In genomic region chr1:41919764-41920397, GRCh38 we compare ENCODE assay signal across 9 cellular contexts. TPM values are rescaled to one million over a fixed set of nuclear protein-coding genes. Genes with fewer than 3 reads are reported as not detected.
A peak's percentile ranks its signal among the peaks of the same experiment; 100 is the strongest.
DNase-seq lines count a peak whose midpoint lies in the region; ATAC-seq, FAIRE-seq and TF ChIP-seq lines count a peak whose summit lies in the region.
"Had no signal": no experiment of that assay in that cellular context is flagged by ENCODE, and none has a peak within 500 bp of the region (broad histone marks: within the 10 kb centered on the region; RNA-seq: fewer than 3 reads in every experiment).

No MANE protein-coding gene starts in this region.

- H4K20me1 ChIP-seq in H1 (replicated peaks in 1 of 2; ENCODE audit: control insufficient read depth in 1 of 2, insufficient read depth in 2 of 2, low read length in 2 of 2) (peaks cover 0 to 1% of the 10 kb centered on the region in 2 experiments), neural progenitor cell (ENCODE audit: low read depth) (peaks cover 7% of the 10 kb centered on the region)

- H3K27me3 ChIP-seq in CD8-positive, alpha-beta memory T cell (ENCODE audit: insufficient read depth, low read length, poor library complexity, severe bottlenecking) = no peaks in the 10 kb centered on the region
- H3K27me3 ChIP-seq in H1 (replicated peaks in 1 of 4; ENCODE audit: control insufficient read depth in 3 of 4, extremely low read depth in 1 of 4, insufficient read depth in 3 of 4, low read length in 3 of 4) = peaks cover 14 to 36% (median 30%) of the 10 kb centered on the region in 4 experiments
- H3K27me3 ChIP-seq in neural progenitor cell = peaks cover 48% of the 10 kb centered on the region
- no peaks in the 10 kb centered on the region for H3K27me3 ChIP-seq in suprapubic skin
- H3K27me3 ChIP-seq: uterus had no signal

- peak overlapping the region; percentile 88 to 99 (median 96) for H3K27ac Mint-ChIP-seq in CD8-positive, alpha-beta memory T cell
- H3K27ac Mint-ChIP-seq in neural progenitor cell = no peak overlapping the region

- peaks cover 55 to 62% (median 59%) of the 10 kb centered on the region in 3 donors for H3K4me1 Mint-ChIP-seq in CD8-positive, alpha-beta memory T cell
- H3K4me1 Mint-ChIP-seq in neural progenitor cell = peaks cover 45% of the 10 kb centered on the region

- H3K4me1 ChIP-seq in CD8-positive, alpha-beta memory T cell (ENCODE audit: insufficient read depth, low read length) = peaks cover 48% of the 10 kb centered on the region
- H3K4me1 ChIP-seq in H1 (replicated peaks in 1 of 4; ENCODE audit: control insufficient read depth in 3 of 4, insufficient read depth in 4 of 4, low read length in 3 of 4) (peaks cover 8 to 22% (median 12%) of the 10 kb centered on the region in 4 experiments), neural progenitor cell (peaks cover 26% of the 10 kb centered on the region), suprapubic skin (peaks cover 32% of the 10 kb centered on the region)
- H3K4me1 ChIP-seq: uterus had no signal

- H3K4me2 ChIP-seq in H1 (ENCODE audit: insufficient read depth in 1 of 2, low read depth in 2 of 2, low read length in 2 of 2) = peak overlapping the region; percentile 81 to 95
- peak overlapping the region; percentile 94 for H3K4me2 ChIP-seq in neural progenitor cell

- H3K9ac ChIP-seq in H1 (replicated peaks in 1 of 4; ENCODE audit: extremely low read depth in 1 of 4, low read depth in 3 of 4, low read length in 3 of 4) = no peak overlapping the region
- no peak overlapping the region for H3K9ac ChIP-seq in neural progenitor cell

- H4K91ac ChIP-seq in H1 (replicated peaks; ENCODE audit: insufficient read length, low read length) = no peak overlapping the region

- H2BK12ac ChIP-seq in H1 (ENCODE audit: low read depth, low read length) = peak overlapping the region; percentile 65; the same call in 1 of the 2 replicates

- peaks cover 7% of the 10 kb centered on the region for H3K23me2 ChIP-seq in H1 (ENCODE audit: low read depth, low read length)

- H3K79me2 ChIP-seq in H1 (ENCODE audit: control insufficient read depth in 1 of 2, insufficient read depth in 2 of 2, low read length in 2 of 2) (no peaks in the 10 kb centered on the region), neural progenitor cell (ENCODE audit: low read depth) (no peaks in the 10 kb centered on the region)

- H2AFZ ChIP-seq in H1 (ENCODE audit: low read length) = peak overlapping the region; percentile 42; the same call in 1 of the 2 replicates
- no peak overlapping the region for H2AFZ ChIP-seq in neural progenitor cell (replicated peaks)

- WGBS in H1 (ENCODE audit: extremely low coverage in 1 of 2, insufficient coverage in 1 of 2, insufficient read length in 1 of 2, insufficient replicate concordance in 2 of 2, low coverage in 1 of 2, low lambda C conversion rate in 2 of 2, missing lambda C conversion rate in 1 of 2), 2 experiments = 9% methylated on average over 18 of the region's 18 CpGs; no CpG with 5 or more reads in 1 of the 2 experiments
- WGBS in suprapubic skin = 48% methylated on average over 18 of the region's 18 CpGs

- H2BK120ac ChIP-seq in H1 (replicated peaks; ENCODE audit: low read depth, low read length) = no peak overlapping the region

- peak in 1 of 3 experiments; percentile 9; a peak in 1 of 4 replicates for TF ChIP-seq CTCF in H1 (IDR thresholded peaks at IDR 0.05; ENCODE audit: control extremely low read depth in 1 of 3, insufficient read depth in 1 of 3, low read depth in 1 of 3, low read length in 3 of 3)
- TF ChIP-seq CTCF in neural progenitor cell (IDR thresholded peaks at IDR 0.05) = no peak
- no peak for TF ChIP-seq CTCF in suprapubic skin (IDR thresholded peaks at IDR 0.05)

- no peak overlapping the region for H3K56ac ChIP-seq in H1 (replicated peaks; ENCODE audit: insufficient read length, low read depth, low read length)

- peaks cover 0 to 6% of the 10 kb centered on the region in 2 donors for H3K27me3 Mint-ChIP-seq in CD8-positive, alpha-beta memory T cell
- H3K27me3 Mint-ChIP-seq in neural progenitor cell (ENCODE audit: insufficient read depth, low read depth) = no peaks in the 10 kb centered on the region

- POLR2A ChIA-PET in CD8-positive, alpha-beta memory T cell (lab: Charles Lee) = interaction anchor here (0.6 to 5.9 kb wide), 8 partner anchors 9 to 763 kb away, joined by 3 to 72 read pairs (median 4); partner anchors contain the start of gene YBX1
- POLR2A ChIA-PET in H1 (lab: Charles Lee; ENCODE audit: partially characterized antibody) = interaction anchor here (1.3 kb wide), 1 partner anchor 10 kb away, joined by 3 read pairs; no protein-coding TSS in a partner anchor

- peak overlapping the region; percentile 87 to 99 (median 94) for H3K4me3 Mint-ChIP-seq in CD8-positive, alpha-beta memory T cell
- peak overlapping the region; percentile 92 for H3K4me3 Mint-ChIP-seq in neural progenitor cell

- no peaks in the 10 kb centered on the region for H3K79me1 ChIP-seq in H1 (ENCODE audit: low read depth, low read length)

- H4K8ac ChIP-seq in H1 (ENCODE audit: extremely low read depth, insufficient read depth, low read length) = no peak overlapping the region

- no peak overlapping the region for H3K23ac ChIP-seq in H1 (ENCODE audit: insufficient read length)

- TF ChIP-seq EP300 in H1 (IDR thresholded peaks at IDR 0.05; ENCODE audit: borderline replicate concordance in 1 of 2, low read depth in 2 of 2, low read length in 2 of 2) (no peak), suprapubic skin (IDR thresholded peaks at IDR 0.05) (no peak)

- H3K9me3 Mint-ChIP-seq in CD8-positive, alpha-beta memory T cell = no peaks in the 10 kb centered on the region
- peaks cover 3% of the 10 kb centered on the region for H3K9me3 Mint-ChIP-seq in neural progenitor cell

- CTCF ChIA-PET in CD8-positive, alpha-beta memory T cell (lab: Charles Lee) = interaction anchor here (0.7 to 8.5 kb wide), 7 partner anchors 17 to 254 kb away, joined by 3 to 79 read pairs (median 4); no protein-coding TSS in a partner anchor
- CTCF ChIA-PET in H1 (lab: Charles Lee; ENCODE audit: partially characterized antibody) = interaction anchor here (0.5 to 2.0 kb wide), 5 partner anchors 11 to 494 kb away, joined by 3 to 8 read pairs (median 3); no protein-coding TSS in a partner anchor

- H4K5ac ChIP-seq in H1 (ENCODE audit: insufficient read length, low read depth, low read length) = no peak overlapping the region

- H2BK5ac ChIP-seq in H1 (ENCODE audit: low read depth, low read length) = no peak overlapping the region

- H3K4me3 ChIP-seq in CD8-positive, alpha-beta memory T cell (ENCODE audit: low read length) = peak overlapping the region; percentile 72
- H3K4me3 ChIP-seq in H1 (ENCODE audit: extremely low read depth in 1 of 4, insufficient read depth in 2 of 4, low read depth in 3 of 4, low read length in 4 of 4) = peak overlapping the region; percentile 27 to 57 (median 38); a peak in 7 of 8 replicates
- H3K4me3 ChIP-seq in neural progenitor cell = peak overlapping the region; percentile 21
- H3K4me3 ChIP-seq in suprapubic skin = peak overlapping the region; percentile 8
- H3K4me3 ChIP-seq: uterus had no signal

- H3K14ac ChIP-seq in H1 (ENCODE audit: insufficient read length) = no peak overlapping the region

- peak; percentile 76 for ATAC-seq in GM21576 (IDR thresholded peaks at IDR 0.05; ENCODE audit: unreplicated experiment)

- no peak overlapping the region for H3K4ac ChIP-seq in H1 (replicated peaks; ENCODE audit: insufficient read length, low read depth, low read length)

- peaks cover 0 to 2% (median 0%) of the 10 kb centered on the region in 3 donors for H3K36me3 Mint-ChIP-seq in CD8-positive, alpha-beta memory T cell
- no peaks in the 10 kb centered on the region for H3K36me3 Mint-ChIP-seq in neural progenitor cell

- peak overlapping the region; percentile 57 for H3K27ac ChIP-seq in CD8-positive, alpha-beta memory T cell (ENCODE audit: low read depth, low read length)
- no peak overlapping the region for H3K27ac ChIP-seq in H1 (ENCODE audit: low read depth, low read length)
- no peak overlapping the region for H3K27ac ChIP-seq in neural progenitor cell
- no peak overlapping the region for H3K27ac ChIP-seq in suprapubic skin
- H3K27ac ChIP-seq: uterus had no signal

- TF ChIP-seq POLR2A in H1 (IDR thresholded peaks at IDR 0.05; ENCODE audit: control extremely low read depth in 1 of 2, low read depth in 2 of 2, low read length in 2 of 2) = no peak
- TF ChIP-seq POLR2A in suprapubic skin (IDR thresholded peaks at IDR 0.05) = no peak

- H3K9me3 ChIP-seq in CD8-positive, alpha-beta memory T cell (ENCODE audit: low read length) = no peaks in the 10 kb centered on the region
- H3K9me3 ChIP-seq in H1 (ENCODE audit: insufficient read depth in 2 of 2, low read depth in 1 of 2, low read length in 1 of 2) = peaks cover 0 to 4% of the 10 kb centered on the region in 2 experiments; a peak in 2 of 4 replicates
- no peaks in the 10 kb centered on the region for H3K9me3 ChIP-seq in neural progenitor cell (ENCODE audit: low read depth)
- no peaks in the 10 kb centered on the region for H3K9me3 ChIP-seq in suprapubic skin
- H3K9me3 ChIP-seq: uterus had no signal

- no peak overlapping the region for H2BK15ac ChIP-seq in H1 (ENCODE audit: low read length)

- H3K18ac ChIP-seq in H1 (ENCODE audit: extremely low read depth, low read length) = no peak overlapping the region

- FAIRE-seq in H1 (lab: Jason Lieb, UNC) = no peak

- H3K36me3 ChIP-seq in CD8-positive, alpha-beta memory T cell (ENCODE audit: insufficient read depth, low read length) = no peaks in the 10 kb centered on the region
- H3K36me3 ChIP-seq in H1 (ENCODE audit: control insufficient read depth in 2 of 4, insufficient read depth in 4 of 4, low read length in 3 of 4) (no peaks in the 10 kb centered on the region), neural progenitor cell (no peaks in the 10 kb centered on the region), suprapubic skin (no peaks in the 10 kb centered on the region)
- H3K36me3 ChIP-seq: uterus had no signal

- H3F3A ChIP-seq in neural progenitor cell (ENCODE audit: low read depth) = peaks cover 24% of the 10 kb centered on the region

- no peak overlapping the region for H2AK5ac ChIP-seq in H1 (ENCODE audit: low read depth, low read length)

- no peak overlapping the region for H2BK20ac ChIP-seq in H1 (ENCODE audit: low read length)

- DNase-seq in CD8-positive, alpha-beta memory T cell = peak; percentile 58 to 90 (median 78)
- DNase-seq in NCI-H2029 treated with DMSO at 0.1 percent for 48 hours (lab: John Stamatoyannopoulos, UW) (peak; percentile 100), H1 (ENCODE audit: low read depth in 1 of 2, low spot score in 2 of 2) (peak in 1 of 2 experiments; percentile 59), neural progenitor cell (ENCODE audit: low spot score) (peak; percentile 56), suprapubic skin (ENCODE audit: low spot score in 2 of 2) (no peak), SW 1271 (lab: John Stamatoyannopoulos, UW) (no peak)
- peak; percentile 70 for DNase-seq in activated CD4-positive, alpha-beta T cell treated with anti-CD3 and anti-CD28 coated beads, Interleukin-2, amount 50 U/mL, for 1 hour

- no peak for TF ChIP-seq RAD21 in H1 (IDR thresholded peaks at IDR 0.05 in 1 of 2, conservative IDR thresholded peaks at IDR 0.05 in 1 of 2; ENCODE audit: low read depth in 2 of 2, low read length in 2 of 2)

RNA-seq across cellular contexts. Expression of gene HIVEP3, which starts 1.2 kb away (rescaled TPM):
- 10 to 100 TPM; 23.0 to 24.0 TPM for total RNA-seq in CD8-positive, alpha-beta memory T cell
- polyA plus RNA-seq in CD8-positive, alpha-beta memory T cell = 15.1 TPM
- total RNA-seq in H1 (2021; fragmentation: NEBNext Ultra II Directional; extraction: Animal tissue kit (Norgen Biotek cat#: 25700)) = 0.38 and 0.69 TPM in 2 replicates
- 0.20 and 0.24 TPM in 2 replicates for polyA plus RNA-seq in H1 (2011; rRNA removed)
- polyA plus RNA-seq in H1 (2011; cell fraction: cytosol; rRNA removed) = 0.18 TPM
- polyA plus RNA-seq in H1 (2011; cell fraction: nucleus; rRNA removed) = 0.43 TPM
- polyA plus RNA-seq in H1 (2012, experiment 1 of 2) = 0.12 to 0.28 TPM (median 0.21 TPM) in 4 replicates
- polyA plus RNA-seq in H1 (2012, experiment 2 of 2) = 0.10 TPM
- 0.34 TPM for polyA plus RNA-seq in H1 (2013, experiment 1 of 2)
- polyA plus RNA-seq in H1 (2013, experiment 2 of 2) = 0.35 TPM
- 0.12 and 0.13 TPM in 2 replicates for polyA minus RNA-seq in H1 (2011; rRNA and poly(A)+ RNA removed)
- 0.15 TPM for polyA minus RNA-seq in H1 (2011; cell fraction: cytosol; rRNA and poly(A)+ RNA removed)
- 0.30 TPM for polyA minus RNA-seq in H1 (2011; cell fraction: nucleus; rRNA and poly(A)+ RNA removed)
- 0.37 and 1.1 TPM in 2 replicates for total RNA-seq in neural progenitor cell (ENCODE audit: low replicate concordance)
- 10 to 100 TPM; 11.3 to 23.9 (median 18.3) TPM for total RNA-seq in suprapubic skin

Comparison
In these comparisons a context has a peak if more than half of its experiments do, and no peak if none do; other contexts are left out.
1. DNase-seq: peak in CD8-positive, alpha-beta memory T cell (5 of 5), NCI-H2029 treated with DMSO at 0.1 percent for 48 hours (single experiment), activated CD4-positive, alpha-beta T cell treated with anti-CD3 and anti-CD28 coated beads, Interleukin-2, amount 50 U/mL, for 1 hour (single experiment) and neural progenitor cell (single experiment); none in suprapubic skin (0 of 2) and SW 1271 (0 of 2).
2. H3K4me3 ChIP-seq: peak in every context shown above with its lines; median percentile 72 in CD8-positive, alpha-beta memory T cell; 38 in H1; 21 in neural progenitor cell; 8 in suprapubic skin.